Comparison of ENCODE assay signal across 1 cellular context in the genomic region with DNA sequence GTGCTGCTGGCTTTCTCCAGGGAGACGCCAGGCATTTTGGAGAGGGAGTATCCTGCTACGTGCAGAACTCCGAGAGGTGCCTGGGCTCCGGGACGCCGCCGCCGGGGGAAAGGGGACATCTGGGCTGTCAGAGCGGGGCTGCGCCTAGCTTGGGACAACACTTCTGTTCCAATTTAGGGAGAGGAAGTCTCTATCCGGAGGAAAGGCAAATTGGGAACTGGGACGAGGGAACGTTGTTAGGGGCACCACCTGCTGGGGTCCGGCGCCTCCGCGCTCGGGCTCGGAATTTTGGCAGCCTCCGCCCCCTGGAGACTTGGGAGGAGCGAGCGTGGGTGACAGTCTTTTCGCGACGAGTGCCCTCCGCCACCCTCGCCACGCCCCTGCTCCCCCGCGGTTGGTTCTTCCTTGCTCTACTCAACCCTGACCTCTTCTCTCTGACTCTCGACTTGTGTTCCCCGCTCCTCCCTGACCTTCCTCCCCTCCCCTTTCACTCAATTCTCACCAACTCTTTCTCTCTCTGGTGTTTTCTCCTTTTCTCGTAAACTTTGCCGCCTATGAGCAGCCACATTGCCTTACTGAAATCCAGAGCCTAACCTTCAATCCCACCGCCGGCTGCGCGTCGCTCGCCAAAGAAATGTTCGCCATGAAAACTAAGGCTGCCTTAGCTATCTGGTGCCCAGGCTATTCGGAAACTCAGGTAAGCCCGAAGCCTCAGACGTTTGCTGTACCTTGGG.
TF ChIP-seq lines count a peak whose summit lies in the region.

No MANE protein-coding gene starts in this region.

TF ChIP-seq in HEK293, 187 proteins besides CTCF, POLR2A, EP300 and RAD21 (continued from another document and continues in another):
- no peak for TF ChIP-seq ZSCAN4 (tag by site-specific recombination; IDR thresholded peaks at IDR 0.05)
- TF ChIP-seq ZNF211 (tag by site-specific recombination; IDR thresholded peaks at IDR 0.05; ENCODE audit: low read depth), result no peak
- no peak for TF ChIP-seq ZNF169 (tag by site-specific recombination; IDR thresholded peaks at IDR 0.05)
- TF ChIP-seq ZNF404 (tag by site-specific recombination; IDR thresholded peaks at IDR 0.05), result no peak
- TF ChIP-seq ZBTB26 (tag by site-specific recombination; optimal IDR thresholded peaks at IDR 0.05), result peak; percentile 61
- no peak; the same call in none of the 2 replicates for TF ChIP-seq IKZF3 (tag by site-specific recombination; IDR thresholded peaks at IDR 0.05)
- no peak for TF ChIP-seq BCL11B (tag by site-specific recombination; IDR thresholded peaks at IDR 0.05; ENCODE audit: low read depth)
- TF ChIP-seq ZNF23 (tag by site-specific recombination; IDR thresholded peaks at IDR 0.05; ENCODE audit: borderline replicate concordance), result no peak
- peak; percentile 79 for TF ChIP-seq SP3 (tag by site-specific recombination; IDR thresholded peaks at IDR 0.05)
- peak; percentile 37; the same call in 1 of the 2 replicates for TF ChIP-seq ZIC2 (tag by site-specific recombination; IDR thresholded peaks at IDR 0.05)
- peak; percentile 78 for TF ChIP-seq ZBTB20 (tag by site-specific recombination; IDR thresholded peaks at IDR 0.05)
- no peak for TF ChIP-seq ZNF280C (tag by site-specific recombination; IDR thresholded peaks at IDR 0.05)
- peak; percentile 28; the same call in 1 of the 2 replicates for TF ChIP-seq ZNF768 (tag by site-specific recombination; IDR thresholded peaks at IDR 0.05)
- no peak for TF ChIP-seq ZNF416 (tag by site-specific recombination; IDR thresholded peaks at IDR 0.05)
- TF ChIP-seq ZBTB8A (tag by site-specific recombination; IDR thresholded peaks at IDR 0.05), result peak; percentile 53; the same call in 1 of the 2 replicates
- TF ChIP-seq, protein P1, sequence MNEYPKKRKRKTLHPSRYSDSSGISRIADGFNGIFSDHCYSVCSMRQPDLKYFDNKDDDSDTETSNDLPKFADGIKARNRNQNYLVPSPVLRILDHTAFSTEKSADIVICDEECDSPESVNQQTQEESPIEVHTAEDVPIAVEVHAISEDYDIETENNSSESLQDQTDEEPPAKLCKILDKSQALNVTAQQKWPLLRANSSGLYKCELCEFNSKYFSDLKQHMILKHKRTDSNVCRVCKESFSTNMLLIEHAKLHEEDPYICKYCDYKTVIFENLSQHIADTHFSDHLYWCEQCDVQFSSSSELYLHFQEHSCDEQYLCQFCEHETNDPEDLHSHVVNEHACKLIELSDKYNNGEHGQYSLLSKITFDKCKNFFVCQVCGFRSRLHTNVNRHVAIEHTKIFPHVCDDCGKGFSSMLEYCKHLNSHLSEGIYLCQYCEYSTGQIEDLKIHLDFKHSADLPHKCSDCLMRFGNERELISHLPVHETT (tag by site-specific recombination; IDR thresholded peaks at IDR 0.05), result no peak
- TF ChIP-seq ZNF510 (tag by site-specific recombination; IDR thresholded peaks at IDR 0.05; ENCODE audit: insufficient replicate concordance), result no peak
- 0 out of 2 replicates have a peak, but pooled peaks have one; percentile 35 for TF ChIP-seq ZNF518A (tag by site-specific recombination; conservative IDR thresholded peaks at IDR 0.05; ENCODE audit: low read depth)
- no peak for TF ChIP-seq ZNF37A (tag by site-specific recombination; IDR thresholded peaks at IDR 0.05)
- no peak for TF ChIP-seq ZSCAN16 (tag by site-specific recombination; IDR thresholded peaks at IDR 0.05)
- peak; percentile 84 for TF ChIP-seq FEZF1 (tag by site-specific recombination; IDR thresholded peaks at IDR 0.05)
- TF ChIP-seq ZNF580 (tag by site-specific recombination; IDR thresholded peaks at IDR 0.05), result peak; percentile 59; the same call in 1 of the 2 replicates
- no peak for TF ChIP-seq OVOL3 (tag by site-specific recombination; IDR thresholded peaks at IDR 0.05)
- TF ChIP-seq ZNF184 (tag by site-specific recombination; IDR thresholded peaks at IDR 0.05), result no peak
- TF ChIP-seq ZNF391 (tag by site-specific recombination; IDR thresholded peaks at IDR 0.05; ENCODE audit: borderline replicate concordance, low read depth), result no peak
- TF ChIP-seq ZFHX2 (tag by site-specific recombination; conservative IDR thresholded peaks at IDR 0.05), result peak; percentile 89
- peak; percentile 82 for TF ChIP-seq ZNF335 (tag by site-specific recombination; conservative IDR thresholded peaks at IDR 0.05)
- TF ChIP-seq ZNF785 (tag by site-specific recombination; IDR thresholded peaks at IDR 0.05), result no peak
- TF ChIP-seq BCL6B (tag by site-specific recombination; IDR thresholded peaks at IDR 0.05), result no peak
- no peak for TF ChIP-seq SALL2 (tag by site-specific recombination; IDR thresholded peaks at IDR 0.05; ENCODE audit: borderline replicate concordance)
- TF ChIP-seq ZNF248 (tag by site-specific recombination; IDR thresholded peaks at IDR 0.05), result no peak
- TF ChIP-seq ZNF175 (tag by site-specific recombination; IDR thresholded peaks at IDR 0.05), result no peak
- TF ChIP-seq ZNF302 (tag by site-specific recombination; IDR thresholded peaks at IDR 0.05; ENCODE audit: low read depth), result no peak
- TF ChIP-seq ZNF514 (tag by site-specific recombination; IDR thresholded peaks at IDR 0.05), result no peak
- TF ChIP-seq TSHZ1 (tag by site-specific recombination; IDR thresholded peaks at IDR 0.05; ENCODE audit: borderline replicate concordance), result no peak
- TF ChIP-seq, protein P2, sequence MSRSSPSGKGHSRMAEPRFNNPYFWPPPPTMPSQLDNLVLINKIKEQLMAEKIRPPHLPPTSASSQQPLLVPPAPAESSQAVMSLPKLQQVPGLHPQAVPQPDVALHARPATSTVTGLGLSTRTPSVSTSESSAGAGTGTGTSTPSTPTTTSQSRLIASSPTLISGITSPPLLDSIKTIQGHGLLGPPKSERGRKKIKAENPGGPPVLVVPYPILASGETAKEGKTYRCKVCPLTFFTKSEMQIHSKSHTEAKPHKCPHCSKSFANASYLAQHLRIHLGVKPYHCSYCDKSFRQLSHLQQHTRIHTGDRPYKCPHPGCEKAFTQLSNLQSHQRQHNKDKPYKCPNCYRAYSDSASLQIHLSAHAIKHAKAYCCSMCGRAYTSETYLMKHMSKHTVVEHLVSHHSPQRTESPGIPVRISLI (tag by site-specific recombination; IDR thresholded peaks at IDR 0.05), result no peak
- TF ChIP-seq ZNF645 (tag by site-specific recombination; IDR thresholded peaks at IDR 0.05), result no peak
- TF ChIP-seq SCRT1 (tag by site-specific recombination; IDR thresholded peaks at IDR 0.05; ENCODE audit: borderline replicate concordance), result no peak
